ENCODE assay signal across 19 cellular contexts in genomic region chr10:67011981-67012380, GRCh38.
DNase-seq lines count a peak whose midpoint lies in the region; ATAC-seq and TF ChIP-seq lines count a peak whose summit lies in the region.
"Had no signal": no experiment of that assay in that cellular context is flagged by ENCODE, and none has a peak within 500 bp of the region (broad histone marks: within the 10 kb centered on the region; RNA-seq: fewer than 3 reads in every experiment).

No MANE protein-coding gene starts in this region.

- H3K9me3 Mint-ChIP-seq in activated T-helper 17 cell treated with anti-CD3 and anti-CD28 coated beads, Interleukin-2, amount 50 U/mL, for 72 hours, result no peaks in the 10 kb centered on the region

- no peak overlapping the region for H2BK120ac ChIP-seq in mesenchymal stem cell (ENCODE audit: low read depth, low read length)

- H3K27ac ChIP-seq in OCI-LY3 (ENCODE audit: low read length) (no peak overlapping the region), brain microvascular endothelial cell (no peak overlapping the region), mesenchymal stem cell (ENCODE audit: low read length, poor library complexity, severe bottlenecking) (no peak overlapping the region)
- H3K27ac ChIP-seq: BLaER1 had no signal

- no peak overlapping the region for H2BK5ac ChIP-seq in mesenchymal stem cell (ENCODE audit: low read depth, low read length, poor library complexity, severe bottlenecking)

- H3K4me2 ChIP-seq in OCI-LY3 (ENCODE audit: low read length) (0 out of 2 replicates have a peak overlapping the region, but pooled peaks have one; percentile 24), mesenchymal stem cell (ENCODE audit: low read length, poor library complexity, severe bottlenecking) (no peak overlapping the region)
- H3K4me2 ChIP-seq: BLaER1 had no signal

- peak; percentile 35 for ATAC-seq in activated T-helper 17 cell treated with anti-CD3 and anti-CD28 coated beads, Interleukin-2, amount 50 U/mL, for 72 hours (replicated peaks)
- ATAC-seq in GM21737 (IDR thresholded peaks at IDR 0.05; ENCODE audit: unreplicated experiment), result no peak
- ATAC-seq: CD8-positive, alpha-beta T cell had no signal

- H3K36me3 ChIP-seq in OCI-LY3 (replicated peaks; ENCODE audit: low read depth, low read length), result no peaks in the 10 kb centered on the region
- no peaks in the 10 kb centered on the region for H3K36me3 ChIP-seq in brain microvascular endothelial cell (replicated peaks)
- H3K36me3 ChIP-seq in mesenchymal stem cell (ENCODE audit: control insufficient read depth in 1 of 2, insufficient read depth in 2 of 2, low read depth in 1 of 2, low read length in 2 of 2), result no peaks in the 10 kb centered on the region
- H3K36me3 ChIP-seq: BE2C, BLaER1 had no signal

- H3K79me2 ChIP-seq in OCI-LY3 (ENCODE audit: low read length), result no peaks in the 10 kb centered on the region

- H3K79me1 ChIP-seq in mesenchymal stem cell (replicated peaks; ENCODE audit: low read length, poor library complexity, severe bottlenecking), result no peaks in the 10 kb centered on the region

- H3K36me3 Mint-ChIP-seq in activated T-helper 17 cell treated with anti-CD3 and anti-CD28 coated beads, Interleukin-2, amount 50 U/mL, for 72 hours (ENCODE audit: low read depth), result no peaks in the 10 kb centered on the region
- H3K36me3 Mint-ChIP-seq: CD14-positive monocyte; CD8-positive, alpha-beta T cell had no signal

- H3K4me1 Mint-ChIP-seq in activated T-helper 17 cell treated with anti-CD3 and anti-CD28 coated beads, Interleukin-2, amount 50 U/mL, for 72 hours, result peaks cover 7% of the 10 kb centered on the region
- H3K4me1 Mint-ChIP-seq: CD14-positive monocyte had no signal

- H4K91ac ChIP-seq in mesenchymal stem cell (ENCODE audit: low read length), result no peak overlapping the region

- H3K4ac ChIP-seq in mesenchymal stem cell (ENCODE audit: low read depth in 1 of 2, low read length in 2 of 2), result no peak overlapping the region

- no peak overlapping the region for H2BK15ac ChIP-seq in mesenchymal stem cell (ENCODE audit: low read depth, poor library complexity, severe bottlenecking)

- H3K14ac ChIP-seq in mesenchymal stem cell (ENCODE audit: low read length in 2 of 2), result no peak overlapping the region

- DNase-seq in brain microvascular endothelial cell (peak; percentile 56), mesenchymal stem cell (no peak)
- no peak for DNase-seq in stimulated activated CD4-positive, alpha-beta T cell treated with anti-CD3 and anti-CD28 coated beads, Interleukin-1b, Interleukin-23, amount 100 ng/mL, for 48 hours
- no peak for DNase-seq in stimulated activated CD4-positive, alpha-beta T cell treated with anti-CD3 and anti-CD28 coated beads, Interleukin-15, amount 100 ng/mL, for 24 hours
- DNase-seq: 8988T; ACHN; BE2C; C1 segment of cervical spinal cord; Caco-2; Calu3; CD4-positive, alpha-beta T cell; CD8-positive, alpha-beta T cell; DMS79 treated with DMSO at 0.1 percent for 48 hours; GF-D8 had no signal

- H3K27me3 Mint-ChIP-seq in activated T-helper 17 cell treated with anti-CD3 and anti-CD28 coated beads, Interleukin-2, amount 50 U/mL, for 72 hours, result peaks cover 6% of the 10 kb centered on the region

- in situ Hi-C loops in brain microvascular endothelial cell (cut with HindIII; ENCODE audit: low pct_ligation_motif_present, low sequenced_read_pairs), result no loop called here

- no peak overlapping the region for H2BK12ac ChIP-seq in mesenchymal stem cell (ENCODE audit: low read length in 2 of 2)

- H3K4me3 ChIP-seq in OCI-LY3 (ENCODE audit: low read length) (no peak overlapping the region), brain microvascular endothelial cell (ENCODE audit: low read depth, low read length) (no peak overlapping the region), mesenchymal stem cell (ENCODE audit: insufficient read depth in 1 of 2, low read depth in 1 of 2, low read length in 2 of 2) (no peak overlapping the region)
- H3K4me3 ChIP-seq: BLaER1 had no signal

- H3K9me3 ChIP-seq in OCI-LY3 (ENCODE audit: insufficient read depth, low read length) (no peaks in the 10 kb centered on the region), mesenchymal stem cell (ENCODE audit: control insufficient read depth, low read length) (no peaks in the 10 kb centered on the region)
- H3K9me3 ChIP-seq: BE2C, BLaER1, Caco-2 had no signal

- H3K27ac Mint-ChIP-seq in activated T-helper 17 cell treated with anti-CD3 and anti-CD28 coated beads, Interleukin-2, amount 50 U/mL, for 72 hours, result no peak overlapping the region
- H3K27ac Mint-ChIP-seq: CD14-positive monocyte; CD4-positive, alpha-beta T cell; CD8-positive, alpha-beta T cell had no signal

- 70% methylated on average over 1 of the region's 3 CpGs for WGBS in mesenchymal stem cell

- H4K20me1 ChIP-seq in OCI-LY3 (ENCODE audit: insufficient read depth, low read length), result no peaks in the 10 kb centered on the region
- H4K20me1 ChIP-seq: BLaER1 had no signal

- H3K23ac ChIP-seq in mesenchymal stem cell (ENCODE audit: low read length in 2 of 2), result no peak overlapping the region

- H3K27me3 ChIP-seq in OCI-LY3 (ENCODE audit: low read depth, low read length) (no peaks in the 10 kb centered on the region), brain microvascular endothelial cell (replicated peaks) (no peaks in the 10 kb centered on the region), mesenchymal stem cell (ENCODE audit: control insufficient read depth in 1 of 2, insufficient read depth in 1 of 2, low read length in 2 of 2) (no peaks in the 10 kb centered on the region)
- H3K27me3 ChIP-seq: BLaER1 had no signal

- H3K4me1 ChIP-seq in OCI-LY3 (ENCODE audit: low read length), result peaks cover 28% of the 10 kb centered on the region
- no peaks in the 10 kb centered on the region for H3K4me1 ChIP-seq in mesenchymal stem cell (ENCODE audit: control insufficient read depth, insufficient read depth, low read depth, low read length)
- H3K4me1 ChIP-seq: BE2C, BLaER1, Caco-2 had no signal

- no peak for TF ChIP-seq CTCF in OCI-LY3 (IDR thresholded peaks at IDR 0.05; ENCODE audit: low read depth, low read length)
- no peak for TF ChIP-seq CTCF in brain microvascular endothelial cell (IDR thresholded peaks at IDR 0.05; ENCODE audit: low read depth, low read length, missing control alignments)

- H3K9ac ChIP-seq in OCI-LY3 (ENCODE audit: low read length) (no peak overlapping the region), mesenchymal stem cell (ENCODE audit: low read length) (no peak overlapping the region)
- H3K9ac ChIP-seq: BLaER1 had no signal

- no peak overlapping the region for H2AK5ac ChIP-seq in mesenchymal stem cell (ENCODE audit: low read length, severe bottlenecking)

- no peak overlapping the region for H3K18ac ChIP-seq in mesenchymal stem cell (ENCODE audit: low read depth in 1 of 2, low read length in 2 of 2)

- H2AFZ ChIP-seq in OCI-LY3 (ENCODE audit: low read depth, low read length) (no peak overlapping the region), mesenchymal stem cell (ENCODE audit: low read depth, low read length) (no peak overlapping the region)

- H4K8ac ChIP-seq in mesenchymal stem cell (ENCODE audit: low read length), result no peak overlapping the region

- H3K4me3 Mint-ChIP-seq in activated T-helper 17 cell treated with anti-CD3 and anti-CD28 coated beads, Interleukin-2, amount 50 U/mL, for 72 hours, result no peak overlapping the region
- H3K4me3 Mint-ChIP-seq: CD14-positive monocyte; CD4-positive, alpha-beta T cell; CD8-positive, alpha-beta T cell had no signal
